Comparison of ENCODE assay signal across 1 cellular context in the genomic region with DNA sequence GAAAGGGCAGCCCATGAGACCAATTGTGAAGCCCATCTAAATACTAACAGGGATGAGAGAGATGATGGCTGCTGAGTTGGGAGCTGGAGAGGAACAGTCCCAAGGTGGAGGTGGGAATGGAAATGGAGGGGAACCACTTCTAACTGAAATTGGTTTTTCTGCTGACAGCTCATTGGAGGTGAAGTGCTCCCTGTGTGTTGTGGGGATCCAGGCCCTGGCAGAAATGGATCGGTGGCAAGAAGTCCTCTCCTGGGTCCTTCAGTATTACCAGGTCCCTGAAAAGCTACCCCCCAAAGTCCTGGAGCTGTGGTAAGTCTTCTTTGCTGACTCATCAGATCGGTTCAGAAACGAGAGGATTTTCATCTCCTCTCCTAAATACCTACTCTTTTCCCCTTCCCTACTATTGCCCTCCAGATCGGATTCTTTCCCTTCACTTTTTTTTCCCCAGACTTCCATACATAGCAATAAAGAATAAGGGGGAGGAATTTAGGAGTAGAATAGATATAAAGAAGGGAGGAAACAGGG.
TF ChIP-seq lines count a peak whose summit lies in the region.

No MANE protein-coding gene starts in this region.

TF ChIP-seq in H1, 55 proteins besides CTCF, POLR2A, EP300 and RAD21:
- TF ChIP-seq SUZ12 (IDR thresholded peaks at IDR 0.05; ENCODE audit: low read length) (no peak), MAFK (IDR thresholded peaks at IDR 0.05; ENCODE audit: low read depth, low read length) (peak; percentile 32; the same call in 1 of the 2 replicates), KDM4A (IDR thresholded peaks at IDR 0.05; ENCODE audit: low read depth, low read length, severe bottlenecking) (no peak)
